Comparison of ENCODE assay signal across 31 cellular contexts in genomic region chr11:131710511-131710910, GRCh38.
DNase-seq lines count a peak whose midpoint lies in the region; ATAC-seq and TF ChIP-seq lines count a peak whose summit lies in the region.
"Had no signal": no experiment of that assay in that cellular context is flagged by ENCODE, and none has a peak within 500 bp of the region (broad histone marks: within the 10 kb centered on the region; RNA-seq: fewer than 3 reads in every experiment).

No MANE protein-coding gene starts in this region.

- H3K27ac ChIP-seq in osteoblast (ENCODE audit: low read depth, low read length) = no peak overlapping the region
- H3K27ac ChIP-seq: C4-2B, ovary, SK-N-MC, skin epidermis, suprapubic skin, upper lobe of right lung had no signal

- intact Hi-C loops in head of caudate nucleus (cut with DNase I) = no loop called here
- intact Hi-C loops in activated T-helper 1 cell treated with anti-CD3 and anti-CD28 coated beads, Interleukin-12 subunit alpha, Interleukin-12 subunit beta, Interleukin-2, Interleukin-4 antibody, amounts not matched to agents 30 ng/mL and 10 ng/mL and 1 ng/mL, durations not matched to agents 14 hours and 24 hours and 36 hours (cut with micrococcal nuclease) = no loop called here

- H3K4me3 Mint-ChIP-seq in activated T-helper 1 cell treated with anti-CD3 and anti-CD28 coated beads, Interleukin-12 subunit alpha, Interleukin-12 subunit beta, Interleukin-2, Interleukin-4 antibody, amounts not matched to agents 30 ng/mL and 10 ng/mL and 1 ng/mL, durations not matched to agents 14 hours and 24 hours and 36 hours = no peak overlapping the region
- H3K4me3 Mint-ChIP-seq: activated CD8-positive, alpha-beta memory T cell treated with anti-CD3 and anti-CD28 coated beads, Interleukin-2, amount 10 ng/mL, durations not matched to agents 7 days and 5 days; activated naive CD8-positive, alpha-beta T cell treated with anti-CD3 and anti-CD28 coated beads, Interleukin-2, amount 50 U/mL, for 24 hours; dendritic cell treated with granulocyte-macrophage colony-stimulating factor and Interleukin-4, amounts not matched to agents 40 ng/mL and 50 ng/mL, for 4 days; immature natural killer cell; stimulated activated naive B cell treated with anti-CD40 and anti-IgM and Interleukin-4, amounts not matched to agents 10 μg/mL and 1 μg/mL and 100 μg/mL, for 72 hours had no signal

- TF ChIP-seq CTCF in epithelial cell of esophagus (IDR thresholded peaks at IDR 0.05; ENCODE audit: insufficient read depth, low read depth, low read length, missing control alignments) (no peak), osteoblast (IDR thresholded peaks at IDR 0.05; ENCODE audit: extremely low read depth, low read depth, low read length) (no peak)

- no peaks in the 10 kb centered on the region for H3K4me1 Mint-ChIP-seq in activated T-helper 1 cell treated with anti-CD3 and anti-CD28 coated beads, Interleukin-12 subunit alpha, Interleukin-12 subunit beta, Interleukin-2, Interleukin-4 antibody, amounts not matched to agents 30 ng/mL and 10 ng/mL and 1 ng/mL, durations not matched to agents 14 hours and 24 hours and 36 hours (ENCODE audit: low read depth)
- H3K4me1 Mint-ChIP-seq: activated CD8-positive, alpha-beta memory T cell treated with anti-CD3 and anti-CD28 coated beads, Interleukin-2, amount 10 ng/mL, durations not matched to agents 7 days and 5 days; activated naive CD8-positive, alpha-beta T cell treated with anti-CD3 and anti-CD28 coated beads, Interleukin-2, amount 50 U/mL, for 24 hours; immature natural killer cell; stimulated activated naive B cell treated with anti-CD40 and anti-IgM and Interleukin-4, amounts not matched to agents 10 μg/mL and 1 μg/mL and 100 μg/mL, for 72 hours had no signal

- no peaks in the 10 kb centered on the region for H3K27me3 Mint-ChIP-seq in activated T-helper 1 cell treated with anti-CD3 and anti-CD28 coated beads, Interleukin-12 subunit alpha, Interleukin-12 subunit beta, Interleukin-2, Interleukin-4 antibody, amounts not matched to agents 30 ng/mL and 10 ng/mL and 1 ng/mL, durations not matched to agents 14 hours and 24 hours and 36 hours (ENCODE audit: insufficient read depth)
- H3K27me3 Mint-ChIP-seq: activated CD8-positive, alpha-beta memory T cell treated with anti-CD3 and anti-CD28 coated beads, Interleukin-2, amount 10 ng/mL, durations not matched to agents 7 days and 5 days; activated naive CD8-positive, alpha-beta T cell treated with anti-CD3 and anti-CD28 coated beads, Interleukin-2, amount 50 U/mL, for 24 hours; stimulated activated naive B cell treated with anti-CD40 and anti-IgM and Interleukin-4, amounts not matched to agents 10 μg/mL and 1 μg/mL and 100 μg/mL, for 72 hours had no signal

- H2AFZ ChIP-seq in osteoblast (ENCODE audit: low read length) = no peak overlapping the region

- no peak overlapping the region for H3K4me2 ChIP-seq in osteoblast (ENCODE audit: insufficient read depth, low read length)

- no peak overlapping the region for H3K27ac Mint-ChIP-seq in activated naive CD4-positive, alpha-beta T cell treated with anti-CD3 and anti-CD28 coated beads, Interleukin-2, amount 50 U/mL, for 72 hours
- no peak overlapping the region for H3K27ac Mint-ChIP-seq in activated T-helper 1 cell treated with anti-CD3 and anti-CD28 coated beads, Interleukin-12 subunit alpha, Interleukin-12 subunit beta, Interleukin-2, Interleukin-4 antibody, amounts not matched to agents 30 ng/mL and 10 ng/mL and 1 ng/mL, durations not matched to agents 14 hours and 24 hours and 36 hours
- H3K27ac Mint-ChIP-seq: activated CD8-positive, alpha-beta memory T cell treated with anti-CD3 and anti-CD28 coated beads, Interleukin-2, amount 10 ng/mL, durations not matched to agents 7 days and 5 days; activated naive CD8-positive, alpha-beta T cell treated with anti-CD3 and anti-CD28 coated beads, Interleukin-2, amount 50 U/mL, for 24 hours; dendritic cell treated with granulocyte-macrophage colony-stimulating factor and Interleukin-4, amounts not matched to agents 40 ng/mL and 50 ng/mL, for 4 days; immature natural killer cell; stimulated activated naive B cell treated with anti-CD40 and anti-IgM and Interleukin-4, amounts not matched to agents 10 μg/mL and 1 μg/mL and 100 μg/mL, for 72 hours had no signal

- H3K9me3 Mint-ChIP-seq in activated naive CD4-positive, alpha-beta T cell treated with anti-CD3 and anti-CD28 coated beads, Interleukin-2, amount 50 U/mL, for 72 hours = peaks cover 22 to 28% of the 10 kb centered on the region in 2 donors
- peaks cover 4% of the 10 kb centered on the region for H3K9me3 Mint-ChIP-seq in activated T-helper 1 cell treated with anti-CD3 and anti-CD28 coated beads, Interleukin-12 subunit alpha, Interleukin-12 subunit beta, Interleukin-2, Interleukin-4 antibody, amounts not matched to agents 30 ng/mL and 10 ng/mL and 1 ng/mL, durations not matched to agents 14 hours and 24 hours and 36 hours
- H3K9me3 Mint-ChIP-seq: dendritic cell treated with granulocyte-macrophage colony-stimulating factor and Interleukin-4, amounts not matched to agents 40 ng/mL and 50 ng/mL, for 4 days had no signal

- H3K9me3 ChIP-seq in osteoblast (ENCODE audit: low read depth, low read length) = no peaks in the 10 kb centered on the region
- H3K9me3 ChIP-seq: ovary, upper lobe of right lung had no signal

- H4K20me1 ChIP-seq in osteoblast (ENCODE audit: insufficient read depth, low read length) = no peaks in the 10 kb centered on the region

- no peaks in the 10 kb centered on the region for H3K36me3 ChIP-seq in osteoblast (ENCODE audit: insufficient read depth, low read length)
- H3K36me3 ChIP-seq: ovary, suprapubic skin, upper lobe of right lung had no signal

- H3K79me2 ChIP-seq in osteoblast (ENCODE audit: insufficient read depth, low read length) = no peaks in the 10 kb centered on the region

- DNase-seq in ELR (ENCODE audit: low read depth) (peak; percentile 73), M059J (ENCODE audit: low read depth) (peak; percentile 57), epithelial cell of esophagus (ENCODE audit: low read depth) (peak; percentile 65), osteoblast (ENCODE audit: insufficient read length, low spot score, missing footprints) (peak; percentile 65), head of caudate nucleus (no peak)
- DNase-seq in activated naive CD4-positive, alpha-beta T cell treated with anti-CD3 and anti-CD28 coated beads, Interleukin-2, amount 50 U/mL, for 72 hours (ENCODE audit: low spot score in 2 of 2) = no peak
- DNase-seq in NK-92 treated with Interleukin-12 subunit alpha and Interleukin-12 subunit beta, amount 100 ng/mL, for 24 hours (lab: John Stamatoyannopoulos, UW) = no peak
- no peak for DNase-seq in activated T-helper 1 cell treated with anti-CD3 and anti-CD28 coated beads, Interleukin-12 subunit alpha, Interleukin-12 subunit beta, Interleukin-2, Interleukin-4 antibody, amounts not matched to agents 30 ng/mL and 10 ng/mL and 1 ng/mL, durations not matched to agents 14 hours and 24 hours and 36 hours (ENCODE audit: low spot score)
- DNase-seq: activated CD4-positive, alpha-beta T cell treated with anti-CD3 and anti-CD28 coated beads, Interleukin-2, amount 50 U/mL, for 4 hours; activated CD8-positive, alpha-beta memory T cell treated with anti-CD3 and anti-CD28 coated beads, Interleukin-2, amount 10 ng/mL, durations not matched to agents 7 days and 5 days; activated naive CD8-positive, alpha-beta T cell treated with anti-CD3 and anti-CD28 coated beads, Interleukin-2, amount 50 U/mL, for 24 hours; activated T-cell treated with anti-CD3 and anti-CD28 coated beads, Interleukin-2, amount 50 U/mL, for 48 hours; COR-L47; immature natural killer cell; Karpas-422; NCI-H1436; NCI-H2081; NCI-H226; NCI-H69; ovary; retina; RPMI8226; stimulated activated naive B cell treated with anti-CD40 and anti-IgM and Interleukin-4, amounts not matched to agents 10 μg/mL and 1 μg/mL and 100 μg/mL, for 72 hours; T-helper 1 cell; upper lobe of right lung had no signal

- H3K4me3 ChIP-seq in epithelial cell of esophagus (ENCODE audit: low read length) = no peak overlapping the region
- no peak overlapping the region for H3K4me3 ChIP-seq in osteoblast (ENCODE audit: insufficient read depth, low read length)
- H3K4me3 ChIP-seq: ovary, SK-N-MC, skin epidermis, suprapubic skin, upper lobe of right lung had no signal

- no peak for ATAC-seq in activated naive CD4-positive, alpha-beta T cell treated with anti-CD3 and anti-CD28 coated beads, Interleukin-2, amount 50 U/mL, for 72 hours
- ATAC-seq: activated CD8-positive, alpha-beta memory T cell treated with anti-CD3 and anti-CD28 coated beads, Interleukin-2, amount 10 ng/mL, durations not matched to agents 7 days and 5 days; activated naive CD8-positive, alpha-beta T cell treated with anti-CD3 and anti-CD28 coated beads, Interleukin-2, amount 50 U/mL, for 24 hours; HepG2; stimulated activated naive B cell treated with anti-CD40 and anti-IgM and Interleukin-4, amounts not matched to agents 10 μg/mL and 1 μg/mL and 100 μg/mL, for 72 hours; upper lobe of right lung had no signal

- peaks cover 5% of the 10 kb centered on the region for H3K27me3 ChIP-seq in osteoblast (ENCODE audit: insufficient read depth, low read length)
- H3K27me3 ChIP-seq: ovary, suprapubic skin, upper lobe of right lung had no signal

- peaks cover 0 to 10% of the 10 kb centered on the region in 2 donors for H3K36me3 Mint-ChIP-seq in activated naive CD4-positive, alpha-beta T cell treated with anti-CD3 and anti-CD28 coated beads, Interleukin-2, amount 50 U/mL, for 72 hours
- no peaks in the 10 kb centered on the region for H3K36me3 Mint-ChIP-seq in activated T-helper 1 cell treated with anti-CD3 and anti-CD28 coated beads, Interleukin-12 subunit alpha, Interleukin-12 subunit beta, Interleukin-2, Interleukin-4 antibody, amounts not matched to agents 30 ng/mL and 10 ng/mL and 1 ng/mL, durations not matched to agents 14 hours and 24 hours and 36 hours (ENCODE audit: low read depth)
- H3K36me3 Mint-ChIP-seq: activated CD8-positive, alpha-beta memory T cell treated with anti-CD3 and anti-CD28 coated beads, Interleukin-2, amount 10 ng/mL, durations not matched to agents 7 days and 5 days; immature natural killer cell; stimulated activated naive B cell treated with anti-CD40 and anti-IgM and Interleukin-4, amounts not matched to agents 10 μg/mL and 1 μg/mL and 100 μg/mL, for 72 hours had no signal

- no peaks in the 10 kb centered on the region for H3K4me1 ChIP-seq in osteoblast (ENCODE audit: insufficient read depth, low read length)
- H3K4me1 ChIP-seq: suprapubic skin, upper lobe of right lung had no signal

Comparison
In these comparisons a context has a peak if more than half of its experiments do, and no peak if none do; other contexts are left out.
1. DNase-seq: peak in ELR (single experiment), M059J (single experiment), epithelial cell of esophagus (single experiment) and osteoblast (single experiment); none in activated naive CD4-positive, alpha-beta T cell treated with anti-CD3 and anti-CD28 coated beads, Interleukin-2, amount 50 U/mL, for 72 hours (0 of 2), head of caudate nucleus (0 of 42), NK-92 treated with Interleukin-12 subunit alpha and Interleukin-12 subunit beta, amount 100 ng/mL, for 24 hours (single experiment) and activated T-helper 1 cell treated with anti-CD3 and anti-CD28 coated beads, Interleukin-12 subunit alpha, Interleukin-12 subunit beta, Interleukin-2, Interleukin-4 antibody, amounts not matched to agents 30 ng/mL and 10 ng/mL and 1 ng/mL, durations not matched to agents 14 hours and 24 hours and 36 hours (single experiment).